19 cellular contexts compared by ENCODE assay signal in genomic region chr4:95409750-95410149, GRCh38.
"Had no signal": no experiment of that assay in that cellular context is flagged by ENCODE, and none has a peak within 500 bp of the region (broad histone marks: within the 10 kb centered on the region; RNA-seq: fewer than 3 reads in every experiment).

No MANE protein-coding gene starts in this region.

- H3K36me3 ChIP-seq: brain microvascular endothelial cell, esophagus muscularis mucosa, lower lobe of right lung, prostate gland, thoracic aorta had no signal

- H3K36me3 Mint-ChIP-seq: activated CD8-positive, alpha-beta memory T cell treated with anti-CD3 and anti-CD28 coated beads, Interleukin-2, amount 10 ng/mL, durations not matched to agents 7 days and 5 days; T-cell had no signal

- H3K4me1 Mint-ChIP-seq: activated B cell treated with CpG ODN at 0.5 μM for 24 hours; activated CD4-positive, alpha-beta memory T cell treated with anti-CD3 and anti-CD28 coated beads, Interleukin-2, amount 10 ng/mL, durations not matched to agents 7 days and 5 days; activated CD8-positive, alpha-beta memory T cell treated with anti-CD3 and anti-CD28 coated beads, Interleukin-2, amount 10 ng/mL, durations not matched to agents 7 days and 5 days; central memory CD8-positive, alpha-beta T cell; T-cell had no signal

- H3K4me3 ChIP-seq: coronary artery, esophagus muscularis mucosa, hepatocyte, lower lobe of right lung, prostate gland, thoracic aorta had no signal

- H3K9me3 ChIP-seq: esophagus muscularis mucosa, lower lobe of right lung, prostate gland, thoracic aorta had no signal

- H3K27ac Mint-ChIP-seq: activated B cell treated with CpG ODN at 0.5 μM for 24 hours; activated CD4-positive, alpha-beta memory T cell treated with anti-CD3 and anti-CD28 coated beads, Interleukin-2, amount 10 ng/mL, durations not matched to agents 7 days and 5 days; activated CD8-positive, alpha-beta memory T cell treated with anti-CD3 and anti-CD28 coated beads, Interleukin-2, amount 10 ng/mL, durations not matched to agents 7 days and 5 days; stimulated activated naive CD8-positive, alpha-beta T cell treated with anti-CD3 and anti-CD28 coated beads, Interleukin-15, Interleukin-2, amounts not matched to agents 100 ng/mL and 50 ng/mL, for 24 hours; T-cell had no signal

- H3K27me3 Mint-ChIP-seq: activated B cell treated with CpG ODN at 0.5 μM for 24 hours; activated CD8-positive, alpha-beta memory T cell treated with anti-CD3 and anti-CD28 coated beads, Interleukin-2, amount 10 ng/mL, durations not matched to agents 7 days and 5 days; central memory CD8-positive, alpha-beta T cell; stimulated activated naive CD8-positive, alpha-beta T cell treated with anti-CD3 and anti-CD28 coated beads, Interleukin-15, Interleukin-2, amounts not matched to agents 100 ng/mL and 50 ng/mL, for 24 hours had no signal

- H3K27me3 ChIP-seq: brain microvascular endothelial cell, esophagus muscularis mucosa, hepatocyte had no signal

- H3K9me3 Mint-ChIP-seq: activated B cell treated with CpG ODN at 0.5 μM for 24 hours; activated CD4-positive, alpha-beta memory T cell treated with anti-CD3 and anti-CD28 coated beads, Interleukin-2, amount 10 ng/mL, durations not matched to agents 7 days and 5 days; nephron progenitor cell; stimulated activated naive CD8-positive, alpha-beta T cell treated with anti-CD3 and anti-CD28 coated beads, Interleukin-15, Interleukin-2, amounts not matched to agents 100 ng/mL and 50 ng/mL, for 24 hours; T-cell had no signal

- H3K4me1 ChIP-seq: esophagus muscularis mucosa, lower lobe of right lung, prostate gland had no signal

- ATAC-seq: activated CD8-positive, alpha-beta memory T cell treated with anti-CD3 and anti-CD28 coated beads, Interleukin-2, amount 10 ng/mL, durations not matched to agents 7 days and 5 days; lower lobe of right lung; right cardiac atrium; T-cell had no signal

- H3K4me3 Mint-ChIP-seq: activated B cell treated with CpG ODN at 0.5 μM for 24 hours; activated CD4-positive, alpha-beta memory T cell treated with anti-CD3 and anti-CD28 coated beads, Interleukin-2, amount 10 ng/mL, durations not matched to agents 7 days and 5 days; activated CD8-positive, alpha-beta memory T cell treated with anti-CD3 and anti-CD28 coated beads, Interleukin-2, amount 10 ng/mL, durations not matched to agents 7 days and 5 days; central memory CD8-positive, alpha-beta T cell; nephron progenitor cell; stimulated activated naive CD8-positive, alpha-beta T cell treated with anti-CD3 and anti-CD28 coated beads, Interleukin-15, Interleukin-2, amounts not matched to agents 100 ng/mL and 50 ng/mL, for 24 hours; T-cell had no signal

- H3K27ac ChIP-seq: brain microvascular endothelial cell, coronary artery, esophagus muscularis mucosa, hepatocyte, lower lobe of right lung, prostate gland, thoracic aorta had no signal

- DNase-seq: activated B cell treated with CpG ODN at 0.5 μM for 24 hours; activated CD4-positive, alpha-beta memory T cell treated with anti-CD3 and anti-CD28 coated beads, Interleukin-2, amount 10 ng/mL, durations not matched to agents 7 days and 5 days; activated CD4-positive, alpha-beta T cell treated with anti-CD3 and anti-CD28 coated beads for 4 hours; activated CD8-positive, alpha-beta memory T cell treated with anti-CD3 and anti-CD28 coated beads, Interleukin-2, amount 10 ng/mL, durations not matched to agents 7 days and 5 days; activated naive CD4-positive, alpha-beta T cell; lower lobe of right lung; nephron progenitor cell; right cardiac atrium; stimulated activated CD4-positive, alpha-beta T cell treated with anti-CD3 and anti-CD28 coated beads, Interleukin-2, amount 100 ng/mL, for 24 hours; T-cell; T-helper 9 cell had no signal
